25 cellular contexts compared by ENCODE assay signal in the genomic region with DNA sequence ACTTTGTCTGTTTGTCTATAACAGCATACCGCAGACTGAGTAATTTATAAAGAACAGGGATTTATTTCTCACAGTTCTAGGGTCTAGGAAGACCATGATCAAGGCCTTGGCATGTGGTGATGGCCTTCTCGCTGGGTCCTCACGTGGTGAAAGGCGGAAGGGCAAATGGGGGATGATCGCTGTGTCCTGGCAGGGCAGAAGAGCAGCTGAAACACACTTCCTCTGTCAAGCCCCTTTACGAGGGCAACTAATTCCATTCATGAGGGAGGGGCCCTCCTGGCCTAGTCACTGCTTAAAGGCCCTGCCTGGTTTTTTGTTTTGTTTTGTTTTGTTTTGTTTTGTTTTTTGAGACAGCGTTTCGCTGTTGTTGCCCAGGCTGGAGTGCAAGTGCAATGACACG.
"Had no signal": no experiment of that assay in that cellular context is flagged by ENCODE, and none has a peak within 500 bp of the region (broad histone marks: within the 10 kb centered on the region; RNA-seq: fewer than 3 reads in every experiment).

No MANE protein-coding gene starts in this region.

- DNase-seq: Kasumi-1, MM.1S, NCI-H1048, NCI-H1105, NCI-H1417, NCI-H1436 treated with DMSO at 0.1 percent for 48 hours, NCI-H1694 treated with DMSO at 0.1 percent for 48 hours, NCI-H1930, NCI-H2081, NCI-H2107, NCI-H2227 treated with DMSO at 0.1 percent for 48 hours, NCI-H524, NCI-H526 treated with DMSO at 0.1 percent for 48 hours, NCI-H774, PC-3, SHP77 treated with DMSO at 0.1 percent for 48 hours, SJCRH30 had no signal

- H3K27me3 Mint-ChIP-seq: IgD-negative memory B cell had no signal

- H3K36me3 ChIP-seq: SJCRH30 had no signal

- H3K9ac ChIP-seq: KMS-11 had no signal

- H3K4me3 Mint-ChIP-seq: IgD-negative memory B cell had no signal

- H3K9me3 ChIP-seq: SJCRH30 had no signal

- H3K27ac Mint-ChIP-seq: IgD-negative memory B cell had no signal

- H3K9me3 Mint-ChIP-seq: IgD-negative memory B cell had no signal

- H3K4me3 ChIP-seq: K562, SJCRH30 had no signal

- FAIRE-seq: HTR-8/SVneo, K562 had no signal

- H3K4me2 ChIP-seq: KMS-11 had no signal

- H3K27ac ChIP-seq: KMS-11, RWPE1, SJCRH30 had no signal

- H3K27me3 ChIP-seq: SJCRH30 had no signal

- ATAC-seq: K562, Panc1, PC-3, Right ventricle myocardium inferior, SK-N-SH treated with all-trans-retinoic acid at 6 μM for 48 hours had no signal
